Comparison of ENCODE assay signal across 25 cellular contexts in genomic region chr13:31151837-31152236, GRCh38.
"Had no signal": no experiment of that assay in that cellular context is flagged by ENCODE, and none has a peak within 500 bp of the region (broad histone marks: within the 10 kb centered on the region; RNA-seq: fewer than 3 reads in every experiment).

No MANE protein-coding gene starts in this region.

- H3K4me3 ChIP-seq: coronary artery, lower lobe of right lung, ovary, psoas muscle, skin epidermis, spleen, testis, tibial nerve, upper lobe of right lung, uterus had no signal

- ATAC-seq: effector memory CD8-positive, alpha-beta T cell; left ventricle myocardium superior; natural killer cell; psoas muscle; right cardiac atrium; stimulated activated memory B cell treated with anti-CD40 and anti-IgM and Interleukin-4, amounts not matched to agents 10 μg/mL and 1 μg/mL and 100 μg/mL, for 72 hours; stimulated activated naive CD8-positive, alpha-beta T cell treated with anti-CD3 and anti-CD28 coated beads, Interleukin-15, Interleukin-2, amounts not matched to agents 100 U/mL and 50 U/mL, for 24 hours; upper lobe of right lung had no signal

- H3K9me3 ChIP-seq: lower lobe of right lung, ovary, psoas muscle, spleen, testis, tibial nerve, upper lobe of right lung, uterus had no signal

- DNase-seq: dermis blood vessel endothelial cell; effector memory CD8-positive, alpha-beta T cell; hypothalamus; immature natural killer cell; left ventricle myocardium superior; lower lobe of right lung; natural killer cell; occipital lobe; ovary; posterior cingulate gyrus; psoas muscle; right cardiac atrium; spleen; stimulated activated CD4-positive, alpha-beta T cell treated with anti-CD3 and anti-CD28 coated beads, Interleukin-4, amount 100 ng/mL, for 4 hours; stimulated activated naive CD8-positive, alpha-beta T cell treated with anti-CD3 and anti-CD28 coated beads, Interleukin-15, Interleukin-2, amounts not matched to agents 100 U/mL and 50 U/mL, for 24 hours; substantia nigra; testis; upper lobe of right lung; uterus had no signal

- H3K27ac ChIP-seq: coronary artery, lower lobe of right lung, ovary, psoas muscle, skin epidermis, spleen, testis, tibial nerve, upper lobe of right lung, uterus had no signal

- H3K4me1 ChIP-seq: psoas muscle, spleen, testis, tibial nerve, upper lobe of right lung, uterus had no signal

- H3K27me3 ChIP-seq: ovary, spleen, testis, tibial nerve, upper lobe of right lung, uterus had no signal

- H3K36me3 ChIP-seq: ovary, uterus had no signal

- FAIRE-seq: frontal cortex, keratinocyte had no signal
